In genomic region chr4:85474356-85474755, GRCh38 we compare ENCODE assay signal across 10 cellular contexts. TPM values are rescaled to one million over a fixed set of nuclear protein-coding genes. Genes with fewer than 3 reads are reported as not detected.
DNase-seq lines count a peak whose midpoint lies in the region; ATAC-seq and TF ChIP-seq lines count a peak whose summit lies in the region.
"Had no signal": no experiment of that assay in that cellular context is flagged by ENCODE, and none has a peak within 500 bp of the region (broad histone marks: within the 10 kb centered on the region; RNA-seq: fewer than 3 reads in every experiment).

No MANE protein-coding gene starts in this region.

- H3K9ac ChIP-seq in PC-3 (ENCODE audit: low read length): no peak overlapping the region
- no peak overlapping the region for H3K9ac ChIP-seq in parathyroid adenoma

- TF ChIP-seq CTCF in AG10803 (conservative IDR thresholded peaks at IDR 0.05; ENCODE audit: low read length): no peak
- TF ChIP-seq CTCF in PC-3 (conservative IDR thresholded peaks at IDR 0.05; ENCODE audit: low read depth, low read length): no peak
- TF ChIP-seq CTCF in esophagus muscularis mucosa (IDR thresholded peaks at IDR 0.05): no peak
- TF ChIP-seq CTCF in parathyroid adenoma (IDR thresholded peaks at IDR 0.05): no peak

- peak; percentile 63 for DNase-seq in AG10803 (ENCODE audit: low read depth)
- no peak for DNase-seq in PC-3
- DNase-seq in esophagus muscularis mucosa (ENCODE audit: extremely low spot score): no peak
- DNase-seq in HK-2 (ENCODE audit: unreplicated experiment): no peak
- DNase-seq: NCI-H1694 treated with DMSO at 0.1 percent for 48 hours had no signal

- ATAC-seq in PC-3: no peak
- no peak for ATAC-seq in GM21825 (IDR thresholded peaks at IDR 0.05; ENCODE audit: unreplicated experiment)
- no peak for ATAC-seq in GM21786 (IDR thresholded peaks at IDR 0.05; ENCODE audit: unreplicated experiment)
- ATAC-seq in GM19395 (IDR thresholded peaks at IDR 0.05; ENCODE audit: unreplicated experiment): no peak

- H2AFZ ChIP-seq in PC-3 (ENCODE audit: low read length) (peak overlapping the region; percentile 99), parathyroid adenoma (no peak overlapping the region)

- TF ChIP-seq EP300 in esophagus muscularis mucosa (IDR thresholded peaks at IDR 0.05): no peak

- H3K36me3 ChIP-seq in PC-3 (ENCODE audit: low read depth, low read length) (no peaks in the 10 kb centered on the region), esophagus muscularis mucosa (no peaks in the 10 kb centered on the region), parathyroid adenoma (ENCODE audit: control insufficient read depth, insufficient read depth, low read length) (no peaks in the 10 kb centered on the region)

- POLR2A ChIA-PET in PC-3 (lab: Charles Lee; ENCODE audit: unreplicated experiment): no interaction called here

- intact Hi-C loops in PC-3 (cut with micrococcal nuclease) (no loop called here), esophagus muscularis mucosa (cut with DNase I) (no loop called here)

- 77% methylated on average over 4 of the region's 4 CpGs for WGBS in esophagus muscularis mucosa

- H3K9me3 ChIP-seq in PC-3 (ENCODE audit: low read length): no peaks in the 10 kb centered on the region
- H3K9me3 ChIP-seq in esophagus muscularis mucosa: no peaks in the 10 kb centered on the region
- no peaks in the 10 kb centered on the region for H3K9me3 ChIP-seq in parathyroid adenoma (ENCODE audit: control insufficient read depth, low read length)

- H3K79me2 ChIP-seq in PC-3 (ENCODE audit: low read length) (no peaks in the 10 kb centered on the region), parathyroid adenoma (no peaks in the 10 kb centered on the region)

- no peaks in the 10 kb centered on the region for H3K9me2 ChIP-seq in PC-3 (replicated peaks; ENCODE audit: low read length)

- BruUV-seq in PC-3 (replicated peaks; lab: Mats Ljungman, UMichigan): no TSS peak

- no peaks in the 10 kb centered on the region for H3F3A ChIP-seq in PC-3 (ENCODE audit: low read length, unreplicated experiment)

- H3K4me1 ChIP-seq in PC-3 (ENCODE audit: insufficient read depth, low read length) (peaks cover 9% of the 10 kb centered on the region), esophagus muscularis mucosa (peaks cover 4 to 14% (median 11%) of the 10 kb centered on the region in 4 donors), parathyroid adenoma (no peaks in the 10 kb centered on the region)

- TF ChIP-seq POLR2A in esophagus muscularis mucosa (IDR thresholded peaks at IDR 0.05; ENCODE audit: low read depth): no peak

- H3K27ac ChIP-seq in PC-3 (ENCODE audit: low read length) (no peak overlapping the region), esophagus muscularis mucosa (replicated peaks in 1 of 4) (peak overlapping the region; percentile 55 to 68 (median 60)), parathyroid adenoma (no peak overlapping the region)

- H4K20me1 ChIP-seq in PC-3 (ENCODE audit: low read length): no peaks in the 10 kb centered on the region

- H3K27me3 ChIP-seq in PC-3 (ENCODE audit: low read length) (no peaks in the 10 kb centered on the region), esophagus muscularis mucosa (peaks cover 0 to 33% (median 2%) of the 10 kb centered on the region in 4 donors), parathyroid adenoma (ENCODE audit: control insufficient read depth, insufficient read depth, low read length) (no peaks in the 10 kb centered on the region)

- CTCF ChIA-PET in PC-3 (lab: Charles Lee): interaction anchor here (0.7 to 1.1 kb wide), 3 partner anchors 20 to 273 kb away, joined by 3 read pairs; no protein-coding TSS in a partner anchor

- H3K4me3 ChIP-seq in AG10803 (ENCODE audit: low read length) (peak overlapping the region; percentile 83), PC-3 (ENCODE audit: low read length) (peak overlapping the region; percentile 80), esophagus muscularis mucosa (peak overlapping the region; percentile 51 to 65 (median 58)), parathyroid adenoma (ENCODE audit: low read depth, low read length) (no peak overlapping the region)

- H3K4me2 ChIP-seq in PC-3 (ENCODE audit: low read length): peak overlapping the region; percentile 95
- peak overlapping the region; percentile 74 for H3K4me2 ChIP-seq in parathyroid adenoma (ENCODE audit: low read length)

RNA-seq across cellular contexts. Expression of gene ARHGAP24, which starts 0.6 kb away (rescaled TPM):
- 7.2 and 7.4 TPM in 2 replicates for total RNA-seq in PC-3 (2014; rRNA removed)
- 10 to 100 TPM; 17.6 to 30.2 (median 23.6) TPM for total RNA-seq in esophagus muscularis mucosa
- total RNA-seq: T-helper 1 cell treated with Interleukin-12 subunit alpha and Interleukin-12 subunit beta and Interleukin-4 antibody, amounts not matched to agents 30 ng/mL and 1 ng/mL, for 36 hours had no signal

Comparison
In these comparisons a context has a peak if more than half of its experiments do, and no peak if none do; other contexts are left out.
1. H3K27ac ChIP-seq: peak in esophagus muscularis mucosa (4 of 4); none in PC-3 (single experiment) and parathyroid adenoma (single experiment).